Comparison of ENCODE assay signal across 8 cellular contexts in genomic region chr16:27315333-27316037, GRCh38. TPM values are rescaled to one million over a fixed set of nuclear protein-coding genes. Genes with fewer than 3 reads are reported as not detected.
DNase-seq lines count a peak whose midpoint lies in the region; ATAC-seq and TF ChIP-seq lines count a peak whose summit lies in the region.

No MANE protein-coding gene starts in this region.

- no peak for TF ChIP-seq CTCF in NB4 (IDR thresholded peaks at IDR 0.05; ENCODE audit: low read depth, low read length)
- no peak for TF ChIP-seq CTCF in foreskin fibroblast (IDR thresholded peaks at IDR 0.05; ENCODE audit: low read depth, low read length)
- TF ChIP-seq CTCF in psoas muscle (IDR thresholded peaks at IDR 0.05) = no peak

- peak overlapping the region; percentile 85 for H3K27ac ChIP-seq in psoas muscle

- peak overlapping the region; percentile 68 for H3K4me3 ChIP-seq in NB4 (ENCODE audit: low read depth, low read length)
- H3K4me3 ChIP-seq in foreskin fibroblast (ENCODE audit: low read depth in 1 of 2, low read length in 2 of 2) = peak overlapping the region; percentile 13 to 77
- peak overlapping the region; percentile 77 for H3K4me3 ChIP-seq in psoas muscle

- H3K27ac Mint-ChIP-seq in activated T-helper 1 cell treated with anti-CD3 and anti-CD28 coated beads, Interleukin-12 subunit alpha, Interleukin-12 subunit beta, Interleukin-2, Interleukin-4 antibody, amounts not matched to agents 30 ng/mL and 10 ng/mL and 1 ng/mL, durations not matched to agents 14 hours and 24 hours and 36 hours = peak overlapping the region; percentile 99

- peaks cover 0 to 36% (median 7%) of the 10 kb centered on the region in 3 donors for H3K27me3 ChIP-seq in psoas muscle (ENCODE audit: insufficient read depth in 3 of 3, low read length in 2 of 3)

- H3K4me1 ChIP-seq in psoas muscle = no peaks in the 10 kb centered on the region

- peaks cover 62% of the 10 kb centered on the region for H3K4me1 Mint-ChIP-seq in activated T-helper 1 cell treated with anti-CD3 and anti-CD28 coated beads, Interleukin-12 subunit alpha, Interleukin-12 subunit beta, Interleukin-2, Interleukin-4 antibody, amounts not matched to agents 30 ng/mL and 10 ng/mL and 1 ng/mL, durations not matched to agents 14 hours and 24 hours and 36 hours (ENCODE audit: low read depth)

- 48 to 59% (median 51%) methylated on average over 9 of the region's 9 CpGs for WGBS in psoas muscle, 3 donors

- no peaks in the 10 kb centered on the region for H3K36me3 ChIP-seq in psoas muscle (ENCODE audit: insufficient read depth in 1 of 2, low read depth in 1 of 2)

- H3K9me3 Mint-ChIP-seq in activated T-helper 1 cell treated with anti-CD3 and anti-CD28 coated beads, Interleukin-12 subunit alpha, Interleukin-12 subunit beta, Interleukin-2, Interleukin-4 antibody, amounts not matched to agents 30 ng/mL and 10 ng/mL and 1 ng/mL, durations not matched to agents 14 hours and 24 hours and 36 hours = no peaks in the 10 kb centered on the region

- peaks cover 44% of the 10 kb centered on the region for H3K36me3 Mint-ChIP-seq in activated T-helper 1 cell treated with anti-CD3 and anti-CD28 coated beads, Interleukin-12 subunit alpha, Interleukin-12 subunit beta, Interleukin-2, Interleukin-4 antibody, amounts not matched to agents 30 ng/mL and 10 ng/mL and 1 ng/mL, durations not matched to agents 14 hours and 24 hours and 36 hours (ENCODE audit: low read depth)

- no peaks in the 10 kb centered on the region for H3K9me3 ChIP-seq in psoas muscle

- ATAC-seq in psoas muscle (peak; percentile 29 to 63 (median 60)), HG03469 (IDR thresholded peaks at IDR 0.05; ENCODE audit: unreplicated experiment) (no peak), HG03520 (IDR thresholded peaks at IDR 0.05; ENCODE audit: unreplicated experiment) (no peak)

- H3K27me3 Mint-ChIP-seq in activated T-helper 1 cell treated with anti-CD3 and anti-CD28 coated beads, Interleukin-12 subunit alpha, Interleukin-12 subunit beta, Interleukin-2, Interleukin-4 antibody, amounts not matched to agents 30 ng/mL and 10 ng/mL and 1 ng/mL, durations not matched to agents 14 hours and 24 hours and 36 hours (ENCODE audit: insufficient read depth) = peaks cover 2% of the 10 kb centered on the region

- no peak for TF ChIP-seq POLR2A in NB4 (IDR thresholded peaks at IDR 0.05; ENCODE audit: extremely low read depth, insufficient read length)

- H3K4me3 Mint-ChIP-seq in activated T-helper 1 cell treated with anti-CD3 and anti-CD28 coated beads, Interleukin-12 subunit alpha, Interleukin-12 subunit beta, Interleukin-2, Interleukin-4 antibody, amounts not matched to agents 30 ng/mL and 10 ng/mL and 1 ng/mL, durations not matched to agents 14 hours and 24 hours and 36 hours = peak overlapping the region; percentile 94

- DNase-seq in AML-193 (lab: John Stamatoyannopoulos, UW) = peak; percentile 69 to 74
- peak; percentile 88 for DNase-seq in NB4 (ENCODE audit: low read depth)
- DNase-seq in activated T-helper 1 cell treated with anti-CD3 and anti-CD28 coated beads, Interleukin-12 subunit alpha, Interleukin-12 subunit beta, Interleukin-2, Interleukin-4 antibody, amounts not matched to agents 30 ng/mL and 10 ng/mL and 1 ng/mL, durations not matched to agents 14 hours and 24 hours and 36 hours (ENCODE audit: low spot score) = peak; percentile 51
- peak; percentile 73 to 85 for DNase-seq in foreskin fibroblast
- DNase-seq in psoas muscle = peak; percentile 60 to 64
- no peak for DNase-seq in NCI-H510A treated with DMSO at 0.1 percent for 48 hours (lab: John Stamatoyannopoulos, UW)

- intact Hi-C loops in activated T-helper 1 cell treated with anti-CD3 and anti-CD28 coated beads, Interleukin-12 subunit alpha, Interleukin-12 subunit beta, Interleukin-2, Interleukin-4 antibody, amounts not matched to agents 30 ng/mL and 10 ng/mL and 1 ng/mL, durations not matched to agents 14 hours and 24 hours and 36 hours (cut with micrococcal nuclease) = loop anchor here (5.0 kb wide), 1 partner anchor 1348 kb away; no protein-coding TSS in a partner anchor
- intact Hi-C loops in psoas muscle (cut with DNase I) = no loop called here

RNA-seq across cellular contexts. Expression of gene IL4R, which starts 1.7 kb away (rescaled TPM):
- total RNA-seq in activated T-helper 1 cell treated with anti-CD3 and anti-CD28 coated beads, Interleukin-12 subunit alpha, Interleukin-12 subunit beta, Interleukin-2, Interleukin-4 antibody, amounts not matched to agents 30 ng/mL and 10 ng/mL and 1 ng/mL, durations not matched to agents 14 hours and 24 hours and 36 hours = 288 and 320 TPM in 2 replicates
- 1 to 10 TPM; 5.8 to 9.6 (median 8.1) TPM for total RNA-seq in psoas muscle
- 1 to 10 TPM; 2.1 to 6.5 (median 4.5) TPM for polyA plus RNA-seq in psoas muscle

RNA-seq across cellular contexts. Expression of gene NSMCE1, which starts 46.9 kb away (rescaled TPM):
- 128 and 134 TPM in 2 replicates for total RNA-seq in activated T-helper 1 cell treated with anti-CD3 and anti-CD28 coated beads, Interleukin-12 subunit alpha, Interleukin-12 subunit beta, Interleukin-2, Interleukin-4 antibody, amounts not matched to agents 30 ng/mL and 10 ng/mL and 1 ng/mL, durations not matched to agents 14 hours and 24 hours and 36 hours
- total RNA-seq in psoas muscle = 10 to 100 TPM; 18.9 to 51.8 (median 28.8) TPM
- polyA plus RNA-seq in psoas muscle = 10 to 100 TPM; 26.0 to 31.7 (median 28.4) TPM

Comparison
In these comparisons a context has a peak if more than half of its experiments do, and no peak if none do; other contexts are left out.
1. ATAC-seq: peak in psoas muscle (4 of 4); none in HG03469 (single experiment) and HG03520 (single experiment).
2. RNA of gene IL4R, which starts 1.7 kb away (total RNA-seq): 288 to 320 TPM in activated T-helper 1 cell treated with anti-CD3 and anti-CD28 coated beads, Interleukin-12 subunit alpha, Interleukin-12 subunit beta, Interleukin-2, Interleukin-4 antibody, amounts not matched to agents 30 ng/mL and 10 ng/mL and 1 ng/mL, durations not matched to agents 14 hours and 24 hours and 36 hours; 5.8 to 9.6 TPM in psoas muscle; every median in the first group is over 10 times any median in the second.
3. Peak in every context shown above with its lines, with median percentiles within 50 percentile points of each other: H3K4me3 ChIP-seq.